In genomic region chr2:31075393-31075792, GRCh38 we compare ENCODE assay signal across 20 cellular contexts.
"Had no signal": no experiment of that assay in that cellular context is flagged by ENCODE, and none has a peak within 500 bp of the region (broad histone marks: within the 10 kb centered on the region; RNA-seq: fewer than 3 reads in every experiment).

No MANE protein-coding gene starts in this region.

- H3K4me3 Mint-ChIP-seq: activated B cell treated with CpG ODN at 0.5 μM for 24 hours; activated CD4-positive, alpha-beta memory T cell treated with anti-CD3 and anti-CD28 coated beads, Interleukin-2, amount 10 ng/mL, durations not matched to agents 7 days and 5 days; activated CD8-positive, alpha-beta memory T cell treated with anti-CD3 and anti-CD28 coated beads, Interleukin-2, amount 10 ng/mL, durations not matched to agents 7 days and 5 days; activated T-helper 17 cell treated with anti-CD3 and anti-CD28 coated beads, Interleukin-2, amount 50 U/mL, for 72 hours; naive thymus-derived CD8-positive, alpha-beta T cell; stimulated activated effector memory CD8-positive, alpha-beta T cell treated with anti-CD3 and anti-CD28 coated beads, Interleukin-12 subunit alpha, Interleukin-12 subunit beta, amount 100 ng/mL, for 72 hours had no signal

- H3K27ac Mint-ChIP-seq: activated B cell treated with CpG ODN at 0.5 μM for 24 hours; activated CD4-positive, alpha-beta memory T cell treated with anti-CD3 and anti-CD28 coated beads, Interleukin-2, amount 10 ng/mL, durations not matched to agents 7 days and 5 days; activated CD8-positive, alpha-beta memory T cell treated with anti-CD3 and anti-CD28 coated beads, Interleukin-2, amount 10 ng/mL, durations not matched to agents 7 days and 5 days; activated T-helper 17 cell treated with anti-CD3 and anti-CD28 coated beads, Interleukin-2, amount 50 U/mL, for 72 hours; stimulated activated effector memory CD8-positive, alpha-beta T cell treated with anti-CD3 and anti-CD28 coated beads, Interleukin-12 subunit alpha, Interleukin-12 subunit beta, amount 100 ng/mL, for 72 hours had no signal

- H3K79me2 ChIP-seq: parathyroid adenoma had no signal

- H3K4me3 ChIP-seq: colonic mucosa, lower lobe of right lung, sigmoid colon, stomach, vagina had no signal

- H3K9ac ChIP-seq: parathyroid adenoma had no signal

- H3K9me3 Mint-ChIP-seq: activated B cell treated with CpG ODN at 0.5 μM for 24 hours; activated CD4-positive, alpha-beta memory T cell treated with anti-CD3 and anti-CD28 coated beads, Interleukin-2, amount 10 ng/mL, durations not matched to agents 7 days and 5 days; activated T-helper 17 cell treated with anti-CD3 and anti-CD28 coated beads, Interleukin-2, amount 50 U/mL, for 72 hours; naive thymus-derived CD8-positive, alpha-beta T cell; stimulated activated effector memory CD8-positive, alpha-beta T cell treated with anti-CD3 and anti-CD28 coated beads, Interleukin-12 subunit alpha, Interleukin-12 subunit beta, amount 100 ng/mL, for 72 hours had no signal

- H3K27ac ChIP-seq: brain microvascular endothelial cell, colonic mucosa, lower lobe of right lung, neutrophil, parathyroid adenoma, sigmoid colon, stomach, vagina had no signal

- DNase-seq: activated B cell treated with CpG ODN at 0.5 μM for 24 hours; activated CD4-positive, alpha-beta memory T cell treated with anti-CD3 and anti-CD28 coated beads, Interleukin-2, amount 10 ng/mL, durations not matched to agents 7 days and 5 days; activated CD4-positive, alpha-beta T cell treated with anti-CD3 and anti-CD28 coated beads for 4 hours; activated CD8-positive, alpha-beta memory T cell treated with anti-CD3 and anti-CD28 coated beads, Interleukin-2, amount 10 ng/mL, durations not matched to agents 7 days and 5 days; activated naive CD4-positive, alpha-beta T cell; activated T-cell treated with anti-CD3 and anti-CD28 coated beads, Interleukin-2, amount 50 U/mL, for 1 hour; central memory CD4-positive, alpha-beta T cell; colonic mucosa; lower lobe of right lung; naive thymus-derived CD8-positive, alpha-beta T cell; sigmoid colon; stimulated activated CD4-positive, alpha-beta T cell treated with anti-CD3 and anti-CD28 coated beads, Interleukin-4, amount 100 ng/mL, for 24 hours; stomach; trophoblast cell had no signal

- H3K36me3 Mint-ChIP-seq: activated CD8-positive, alpha-beta memory T cell treated with anti-CD3 and anti-CD28 coated beads, Interleukin-2, amount 10 ng/mL, durations not matched to agents 7 days and 5 days; naive thymus-derived CD8-positive, alpha-beta T cell; stimulated activated effector memory CD8-positive, alpha-beta T cell treated with anti-CD3 and anti-CD28 coated beads, Interleukin-12 subunit alpha, Interleukin-12 subunit beta, amount 100 ng/mL, for 72 hours had no signal

- H3K9me3 ChIP-seq: colonic mucosa, lower lobe of right lung, neutrophil, sigmoid colon, stomach, vagina had no signal

- ATAC-seq: activated CD8-positive, alpha-beta memory T cell treated with anti-CD3 and anti-CD28 coated beads, Interleukin-2, amount 10 ng/mL, durations not matched to agents 7 days and 5 days; activated T-helper 17 cell treated with anti-CD3 and anti-CD28 coated beads, Interleukin-2, amount 50 U/mL, for 72 hours; lower lobe of right lung; naive thymus-derived CD8-positive, alpha-beta T cell; stimulated activated effector memory CD8-positive, alpha-beta T cell treated with anti-CD3 and anti-CD28 coated beads, Interleukin-12 subunit alpha, Interleukin-12 subunit beta, amount 100 ng/mL, for 72 hours had no signal

- H3K27me3 ChIP-seq: brain microvascular endothelial cell, colonic mucosa, neutrophil, sigmoid colon, stomach, vagina had no signal

- H3K27me3 Mint-ChIP-seq: activated B cell treated with CpG ODN at 0.5 μM for 24 hours; activated T-helper 17 cell treated with anti-CD3 and anti-CD28 coated beads, Interleukin-2, amount 50 U/mL, for 72 hours had no signal

- H3K4me1 ChIP-seq: colonic mucosa, lower lobe of right lung, parathyroid adenoma, sigmoid colon, stomach, vagina had no signal

- H3K36me3 ChIP-seq: brain microvascular endothelial cell, colonic mucosa, lower lobe of right lung, sigmoid colon, stomach, vagina had no signal

- H3K4me1 Mint-ChIP-seq: activated B cell treated with CpG ODN at 0.5 μM for 24 hours; activated T-helper 17 cell treated with anti-CD3 and anti-CD28 coated beads, Interleukin-2, amount 50 U/mL, for 72 hours had no signal

- H2AFZ ChIP-seq: parathyroid adenoma had no signal
